In genomic region chr1:91645031-91645430, GRCh38 we compare ENCODE assay signal across 1 cellular context.
TF ChIP-seq lines count a peak whose summit lies in the region.

No MANE protein-coding gene starts in this region.

TF ChIP-seq in IMR-90, 13 proteins besides CTCF, POLR2A, EP300 and RAD21 (continued from another document):
- TF ChIP-seq USF2 (IDR thresholded peaks at IDR 0.05; ENCODE audit: low read depth, low read length): no peak
- no peak for TF ChIP-seq MAFK (IDR thresholded peaks at IDR 0.05; ENCODE audit: low read depth, low read length)
